2 cellular contexts compared by ENCODE assay signal in genomic region chr4:183118141-183118540, GRCh38.
TF ChIP-seq lines count a peak whose summit lies in the region.

No MANE protein-coding gene starts in this region.

TF ChIP-seq in HCT116, 20 proteins besides CTCF, POLR2A, EP300 and RAD21 (continued from another document):
- TF ChIP-seq, protein P1, sequence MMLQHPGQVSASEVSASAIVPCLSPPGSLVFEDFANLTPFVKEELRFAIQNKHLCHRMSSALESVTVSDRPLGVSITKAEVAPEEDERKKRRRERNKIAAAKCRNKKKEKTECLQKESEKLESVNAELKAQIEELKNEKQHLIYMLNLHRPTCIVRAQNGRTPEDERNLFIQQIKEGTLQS (IDR thresholded peaks at IDR 0.05) = no peak
- TF ChIP-seq JUND (IDR thresholded peaks at IDR 0.05) = no peak
- TF ChIP-seq EZH2 (IDR thresholded peaks at IDR 0.05) = no peak
- no peak for TF ChIP-seq EGR1 (IDR thresholded peaks at IDR 0.05; ENCODE audit: low read depth)
- no peak for TF ChIP-seq MAX (IDR thresholded peaks at IDR 0.05)
- no peak for TF ChIP-seq CEBPB (IDR thresholded peaks at IDR 0.05; ENCODE audit: low read depth)
- TF ChIP-seq, protein P2, sequence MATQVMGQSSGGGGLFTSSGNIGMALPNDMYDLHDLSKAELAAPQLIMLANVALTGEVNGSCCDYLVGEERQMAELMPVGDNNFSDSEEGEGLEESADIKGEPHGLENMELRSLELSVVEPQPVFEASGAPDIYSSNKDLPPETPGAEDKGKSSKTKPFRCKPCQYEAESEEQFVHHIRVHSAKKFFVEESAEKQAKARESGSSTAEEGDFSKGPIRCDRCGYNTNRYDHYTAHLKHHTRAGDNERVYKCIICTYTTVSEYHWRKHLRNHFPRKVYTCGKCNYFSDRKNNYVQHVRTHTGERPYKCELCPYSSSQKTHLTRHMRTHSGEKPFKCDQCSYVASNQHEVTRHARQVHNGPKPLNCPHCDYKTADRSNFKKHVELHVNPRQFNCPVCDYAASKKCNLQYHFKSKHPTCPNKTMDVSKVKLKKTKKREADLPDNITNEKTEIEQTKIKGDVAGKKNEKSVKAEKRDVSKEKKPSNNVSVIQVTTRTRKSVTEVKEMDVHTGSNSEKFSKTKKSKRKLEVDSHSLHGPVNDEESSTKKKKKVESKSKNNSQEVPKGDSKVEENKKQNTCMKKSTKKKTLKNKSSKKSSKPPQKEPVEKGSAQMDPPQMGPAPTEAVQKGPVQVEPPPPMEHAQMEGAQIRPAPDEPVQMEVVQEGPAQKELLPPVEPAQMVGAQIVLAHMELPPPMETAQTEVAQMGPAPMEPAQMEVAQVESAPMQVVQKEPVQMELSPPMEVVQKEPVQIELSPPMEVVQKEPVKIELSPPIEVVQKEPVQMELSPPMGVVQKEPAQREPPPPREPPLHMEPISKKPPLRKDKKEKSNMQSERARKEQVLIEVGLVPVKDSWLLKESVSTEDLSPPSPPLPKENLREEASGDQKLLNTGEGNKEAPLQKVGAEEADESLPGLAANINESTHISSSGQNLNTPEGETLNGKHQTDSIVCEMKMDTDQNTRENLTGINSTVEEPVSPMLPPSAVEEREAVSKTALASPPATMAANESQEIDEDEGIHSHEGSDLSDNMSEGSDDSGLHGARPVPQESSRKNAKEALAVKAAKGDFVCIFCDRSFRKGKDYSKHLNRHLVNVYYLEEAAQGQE (IDR thresholded peaks at IDR 0.05; ENCODE audit: low read depth) = no peak
- no peak for TF ChIP-seq ZNF274 (IDR thresholded peaks at IDR 0.05; ENCODE audit: low read depth, low read length)
- TF ChIP-seq ZBTB33 (IDR thresholded peaks at IDR 0.05; ENCODE audit: extremely low read depth, insufficient replicate concordance, low read length) = no peak
- no peak for TF ChIP-seq ELF1 (IDR thresholded peaks at IDR 0.05; ENCODE audit: borderline replicate concordance, low read depth)
- TF ChIP-seq SRF (IDR thresholded peaks at IDR 0.05; ENCODE audit: low read depth) = no peak
- TF ChIP-seq FOSL1 (IDR thresholded peaks at IDR 0.05; ENCODE audit: low read depth) = no peak
- TF ChIP-seq EZH2phosphoT487 (IDR thresholded peaks at IDR 0.05; ENCODE audit: borderline replicate concordance) = no peak
- no peak for TF ChIP-seq ZFX (IDR thresholded peaks at IDR 0.05)

TF ChIP-seq in SK-N-SH treated with all-trans-retinoic acid at 6 μM for 48 hours, 23 proteins besides CTCF, POLR2A, EP300 and RAD21 (continued from another document):
- TF ChIP-seq, protein P3, sequence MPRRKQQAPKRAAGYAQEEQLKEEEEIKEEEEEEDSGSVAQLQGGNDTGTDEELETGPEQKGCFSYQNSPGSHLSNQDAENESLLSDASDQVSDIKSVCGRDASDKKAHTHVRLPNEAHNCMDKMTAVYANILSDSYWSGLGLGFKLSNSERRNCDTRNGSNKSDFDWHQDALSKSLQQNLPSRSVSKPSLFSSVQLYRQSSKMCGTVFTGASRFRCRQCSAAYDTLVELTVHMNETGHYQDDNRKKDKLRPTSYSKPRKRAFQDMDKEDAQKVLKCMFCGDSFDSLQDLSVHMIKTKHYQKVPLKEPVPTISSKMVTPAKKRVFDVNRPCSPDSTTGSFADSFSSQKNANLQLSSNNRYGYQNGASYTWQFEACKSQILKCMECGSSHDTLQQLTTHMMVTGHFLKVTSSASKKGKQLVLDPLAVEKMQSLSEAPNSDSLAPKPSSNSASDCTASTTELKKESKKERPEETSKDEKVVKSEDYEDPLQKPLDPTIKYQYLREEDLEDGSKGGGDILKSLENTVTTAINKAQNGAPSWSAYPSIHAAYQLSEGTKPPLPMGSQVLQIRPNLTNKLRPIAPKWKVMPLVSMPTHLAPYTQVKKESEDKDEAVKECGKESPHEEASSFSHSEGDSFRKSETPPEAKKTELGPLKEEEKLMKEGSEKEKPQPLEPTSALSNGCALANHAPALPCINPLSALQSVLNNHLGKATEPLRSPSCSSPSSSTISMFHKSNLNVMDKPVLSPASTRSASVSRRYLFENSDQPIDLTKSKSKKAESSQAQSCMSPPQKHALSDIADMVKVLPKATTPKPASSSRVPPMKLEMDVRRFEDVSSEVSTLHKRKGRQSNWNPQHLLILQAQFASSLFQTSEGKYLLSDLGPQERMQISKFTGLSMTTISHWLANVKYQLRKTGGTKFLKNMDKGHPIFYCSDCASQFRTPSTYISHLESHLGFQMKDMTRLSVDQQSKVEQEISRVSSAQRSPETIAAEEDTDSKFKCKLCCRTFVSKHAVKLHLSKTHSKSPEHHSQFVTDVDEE (CRISPR knock-in tag; IDR thresholded peaks at IDR 0.05) = no peak
- TF ChIP-seq ZNF565 (CRISPR knock-in tag; conservative IDR thresholded peaks at IDR 0.05; ENCODE audit: low read depth) (no peak), PPARA (CRISPR knock-in tag; IDR thresholded peaks at IDR 0.05; ENCODE audit: borderline replicate concordance) (no peak), ZNF8 (CRISPR knock-in tag; IDR thresholded peaks at IDR 0.05) (no peak), TOX (CRISPR knock-in tag; IDR thresholded peaks at IDR 0.05; ENCODE audit: borderline replicate concordance) (no peak), GLIS3 (CRISPR knock-in tag; IDR thresholded peaks at IDR 0.05) (no peak), OSR1 (CRISPR knock-in tag; IDR thresholded peaks at IDR 0.05) (no peak), CREB5 (CRISPR knock-in tag; IDR thresholded peaks at IDR 0.05; ENCODE audit: low read depth) (no peak), TCF4 (CRISPR knock-in tag; IDR thresholded peaks at IDR 0.05; ENCODE audit: borderline replicate concordance) (no peak), ZFP3 (CRISPR knock-in tag; IDR thresholded peaks at IDR 0.05) (no peak), ESRRG (CRISPR knock-in tag; IDR thresholded peaks at IDR 0.05) (no peak), CSDC2 (CRISPR knock-in tag; IDR thresholded peaks at IDR 0.05) (no peak), ZNF70 (CRISPR knock-in tag; IDR thresholded peaks at IDR 0.05) (no peak)
- TF ChIP-seq, protein P4, sequence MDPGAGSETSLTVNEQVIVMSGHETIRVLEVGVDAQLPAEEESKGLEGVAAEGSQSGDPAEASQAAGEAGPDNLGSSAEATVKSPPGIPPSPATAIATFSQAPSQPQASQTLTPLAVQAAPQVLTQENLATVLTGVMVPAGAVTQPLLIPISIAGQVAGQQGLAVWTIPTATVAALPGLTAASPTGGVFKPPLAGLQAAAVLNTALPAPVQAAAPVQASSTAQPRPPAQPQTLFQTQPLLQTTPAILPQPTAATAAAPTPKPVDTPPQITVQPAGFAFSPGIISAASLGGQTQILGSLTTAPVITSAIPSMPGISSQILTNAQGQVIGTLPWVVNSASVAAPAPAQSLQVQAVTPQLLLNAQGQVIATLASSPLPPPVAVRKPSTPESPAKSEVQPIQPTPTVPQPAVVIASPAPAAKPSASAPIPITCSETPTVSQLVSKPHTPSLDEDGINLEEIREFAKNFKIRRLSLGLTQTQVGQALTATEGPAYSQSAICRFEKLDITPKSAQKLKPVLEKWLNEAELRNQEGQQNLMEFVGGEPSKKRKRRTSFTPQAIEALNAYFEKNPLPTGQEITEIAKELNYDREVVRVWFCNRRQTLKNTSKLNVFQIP (CRISPR knock-in tag; IDR thresholded peaks at IDR 0.05; ENCODE audit: borderline replicate concordance, low read depth) = no peak
TF ChIP-seq in SK-N-SH treated with all-trans-retinoic acid at 6 μM for 48 hours: peak in this region for 0.
